8 cellular contexts compared by ENCODE assay signal in genomic region chr7:43112941-43113621, GRCh38. TPM values are rescaled to one million over a fixed set of nuclear protein-coding genes. Genes with fewer than 3 reads are reported as not detected.
DNase-seq lines count a peak whose midpoint lies in the region; ATAC-seq and TF ChIP-seq lines count a peak whose summit lies in the region.

No MANE protein-coding gene starts in this region.

- H3K36me3 ChIP-seq in esophagus squamous epithelium, result no peaks in the 10 kb centered on the region
- no peaks in the 10 kb centered on the region for H3K36me3 ChIP-seq in ovary

- ATAC-seq in HG02610 (IDR thresholded peaks at IDR 0.05; ENCODE audit: unreplicated experiment), result no peak
- ATAC-seq in naive thymus-derived CD8-positive, alpha-beta T cell, result no peak

- DNase-seq in DMS53 (lab: John Stamatoyannopoulos, UW) (peak; percentile 68), NCI-H69 (lab: John Stamatoyannopoulos, UW) (peak; percentile 54), esophagus squamous epithelium (lab: John Stamatoyannopoulos, UW) (no peak), ovary (peak; percentile 16 to 65 (median 29)), erythroblast (lab: John Stamatoyannopoulos, UW) (no peak), NCI-H2029 (lab: John Stamatoyannopoulos, UW) (no peak)
- DNase-seq in naive thymus-derived CD8-positive, alpha-beta T cell, result no peak

- intact Hi-C loops in esophagus squamous epithelium (cut with DNase I), result loop anchor here (10.0 kb wide), 1 partner anchor 168 kb away; no protein-coding TSS in a partner anchor
- intact Hi-C loops in ovary (cut with DNase I), result no loop called here

- H3K27ac ChIP-seq in esophagus squamous epithelium (no peak overlapping the region), ovary (no peak overlapping the region)

- peak overlapping the region; percentile 16 to 65 (median 39) for H3K4me3 ChIP-seq in esophagus squamous epithelium
- peak overlapping the region; percentile 26 for H3K4me3 ChIP-seq in ovary

- no peaks in the 10 kb centered on the region for H3K36me3 Mint-ChIP-seq in naive thymus-derived CD8-positive, alpha-beta T cell

- H3K27me3 Mint-ChIP-seq in naive thymus-derived CD8-positive, alpha-beta T cell, result peaks cover 58 to 89% (median 68%) of the 10 kb centered on the region in 5 donors

- WGBS in esophagus squamous epithelium, 2 donors, result no CpG with 5 or more reads among the region's 64 CpGs
- WGBS in ovary, 3 donors, result 1 to 3% (median 1%) methylated on average over 35 to 64 of the region's 64 CpGs

- peaks cover 1 to 15% (median 11%) of the 10 kb centered on the region in 4 donors for H3K4me1 Mint-ChIP-seq in naive thymus-derived CD8-positive, alpha-beta T cell

- TF ChIP-seq POLR2A in esophagus squamous epithelium (IDR thresholded peaks at IDR 0.05) (no peak), ovary (IDR thresholded peaks at IDR 0.05) (no peak), erythroblast (IDR thresholded peaks at IDR 0.05; ENCODE audit: low read length) (no peak)

- H3K9me3 ChIP-seq in esophagus squamous epithelium (no peaks in the 10 kb centered on the region), ovary (no peaks in the 10 kb centered on the region)

- TF ChIP-seq CTCF in esophagus squamous epithelium (IDR thresholded peaks at IDR 0.05) (no peak), ovary (IDR thresholded peaks at IDR 0.05) (no peak)

- H3K4me1 ChIP-seq in esophagus squamous epithelium, result peaks cover 15 to 22% (median 22%) of the 10 kb centered on the region in 3 donors
- peaks cover 3% of the 10 kb centered on the region for H3K4me1 ChIP-seq in ovary (ENCODE audit: insufficient read depth)

- no peak for TF ChIP-seq EP300 in ovary (IDR thresholded peaks at IDR 0.05)

- POLR2A ChIA-PET in naive thymus-derived CD8-positive, alpha-beta T cell (lab: Charles Lee), result no interaction called here

- H3K27ac Mint-ChIP-seq in naive thymus-derived CD8-positive, alpha-beta T cell, result no peak overlapping the region

- no peaks in the 10 kb centered on the region for H3K9me3 Mint-ChIP-seq in naive thymus-derived CD8-positive, alpha-beta T cell

- no peak overlapping the region for H3K4me3 Mint-ChIP-seq in naive thymus-derived CD8-positive, alpha-beta T cell

- peaks cover 10 to 88% (median 27%) of the 10 kb centered on the region in 4 donors for H3K27me3 ChIP-seq in esophagus squamous epithelium
- H3K27me3 ChIP-seq in ovary, result no peaks in the 10 kb centered on the region

RNA-seq across cellular contexts. Expression of gene HECW1, which starts 0.6 kb away (rescaled TPM):
- total RNA-seq in esophagus squamous epithelium (under 1 TPM in 3 of 4 donors, not detected in 1; 0.18 to 0.57 (median 0.19) TPM), ovary (1 to 10 TPM in 5 of 7 donors, under 1 TPM in 1, not detected in 1; 0.31 to 6.4 (median 2.0) TPM)
- polyA plus RNA-seq in ovary, result under 1 TPM; 0.39 to 0.47 TPM
- total RNA-seq in naive thymus-derived CD8-positive, alpha-beta T cell, result not detected
- polyA plus RNA-seq in naive thymus-derived CD8-positive, alpha-beta T cell, result not detected

Comparison
In these comparisons a context has a peak if more than half of its experiments do, and no peak if none do; other contexts are left out.
1. DNase-seq: peak in DMS53 (single experiment), NCI-H69 (single experiment) and ovary (5 of 5); none in esophagus squamous epithelium (single experiment), erythroblast (0 of 2), NCI-H2029 (single experiment) and naive thymus-derived CD8-positive, alpha-beta T cell (0 of 10).